In genomic region chr19:14089412-14089661, GRCh38 we compare ENCODE assay signal across 8 cellular contexts. TPM values are rescaled to one million over a fixed set of nuclear protein-coding genes. Genes with fewer than 3 reads are reported as not detected.
DNase-seq lines count a peak whose midpoint lies in the region; ATAC-seq, FAIRE-seq and TF ChIP-seq lines count a peak whose summit lies in the region.

No MANE protein-coding gene starts in this region.

- peaks cover 11% of the 10 kb centered on the region for H3K36me3 Mint-ChIP-seq in osteocyte (ENCODE audit: unreplicated experiment)

- no peak for DNase-seq in GM06990 (ENCODE audit: extremely low read depth, insufficient read length)
- DNase-seq in NCI-H69 (lab: John Stamatoyannopoulos, UW), result peak; percentile 54
- DNase-seq in H1 (ENCODE audit: low read depth in 1 of 2, low spot score in 2 of 2), result no peak
- no peak for DNase-seq in osteocyte (ENCODE audit: extremely low spot score, unreplicated experiment)
- no peak for DNase-seq in NCI-H524 treated with DMSO at 0.1 percent for 48 hours (lab: John Stamatoyannopoulos, UW)
- DNase-seq in HPDE6-E6E7 (ENCODE audit: extremely low spot score), result no peak
- DNase-seq in activated effector memory CD4-positive, alpha-beta T cell treated with Interleukin-2 at 50 U/mL for 16 hours, result no peak

- H3K27ac ChIP-seq in H1 (ENCODE audit: low read depth, low read length), result no peak overlapping the region

- H3K79me2 ChIP-seq in H1 (ENCODE audit: control insufficient read depth in 1 of 2, insufficient read depth in 2 of 2, low read length in 2 of 2), result no peaks in the 10 kb centered on the region

- no peaks in the 10 kb centered on the region for H3K27me3 Mint-ChIP-seq in osteocyte (ENCODE audit: unreplicated experiment)

- H3K56ac ChIP-seq in H1 (replicated peaks; ENCODE audit: insufficient read length, low read depth, low read length), result no peak overlapping the region

- H3K4me3 Mint-ChIP-seq in osteocyte (ENCODE audit: unreplicated experiment), result peak overlapping the region; percentile 74

- H2AFZ ChIP-seq in H1 (ENCODE audit: low read length), result no peak overlapping the region

- no peak overlapping the region for H2BK5ac ChIP-seq in H1 (ENCODE audit: low read depth, low read length)

- no peaks in the 10 kb centered on the region for H3K79me1 ChIP-seq in H1 (ENCODE audit: low read depth, low read length)

- peak; percentile 15 for TF ChIP-seq CTCF in GM06990 (IDR thresholded peaks at IDR 0.05; ENCODE audit: insufficient read depth, low read length, poor library complexity, severe bottlenecking)
- TF ChIP-seq CTCF in H1 (IDR thresholded peaks at IDR 0.05; ENCODE audit: control extremely low read depth in 1 of 3, insufficient read depth in 1 of 3, low read depth in 1 of 3, low read length in 3 of 3), result peak in 2 of 3 experiments; percentile 18 to 32; a peak in 2 of 4 replicates
- TF ChIP-seq CTCF in osteocyte (IDR thresholded peaks at IDR 0.05), result peak; percentile 40

- 11% methylated on average over 14 of the region's 16 CpGs; no CpG with 5 or more reads in 1 of the 2 experiments for WGBS in H1 (ENCODE audit: extremely low coverage in 1 of 2, insufficient coverage in 1 of 2, insufficient read length in 1 of 2, insufficient replicate concordance in 2 of 2, low coverage in 1 of 2, low lambda C conversion rate in 2 of 2, missing lambda C conversion rate in 1 of 2), 2 experiments

- H2BK20ac ChIP-seq in H1 (ENCODE audit: low read length), result no peak overlapping the region

- no peak overlapping the region for H3K18ac ChIP-seq in H1 (ENCODE audit: extremely low read depth, low read length)

- peak overlapping the region; percentile 42 for H3K27ac Mint-ChIP-seq in osteocyte (ENCODE audit: unreplicated experiment)

- peak; percentile 19 for FAIRE-seq in H1 (lab: Jason Lieb, UNC)

- no peak overlapping the region for H3K9ac ChIP-seq in H1 (replicated peaks in 1 of 4; ENCODE audit: extremely low read depth in 1 of 4, low read depth in 3 of 4, low read length in 3 of 4)

- no peak overlapping the region for H2BK120ac ChIP-seq in H1 (replicated peaks; ENCODE audit: low read depth, low read length)

- peaks cover 15% of the 10 kb centered on the region for H3K4me1 Mint-ChIP-seq in osteocyte (ENCODE audit: unreplicated experiment)

- no peaks in the 10 kb centered on the region for H3K9me3 Mint-ChIP-seq in osteocyte (ENCODE audit: unreplicated experiment)

- no peak overlapping the region for H2BK12ac ChIP-seq in H1 (ENCODE audit: low read depth, low read length)

- H4K5ac ChIP-seq in H1 (ENCODE audit: insufficient read length, low read depth, low read length), result no peak overlapping the region

- no peak overlapping the region for H3K4ac ChIP-seq in H1 (replicated peaks; ENCODE audit: insufficient read length, low read depth, low read length)

- no peak for TF ChIP-seq EP300 in H1 (IDR thresholded peaks at IDR 0.05; ENCODE audit: borderline replicate concordance in 1 of 2, low read depth in 2 of 2, low read length in 2 of 2)

- peaks cover 4 to 8% of the 10 kb centered on the region in 2 experiments for H4K20me1 ChIP-seq in H1 (replicated peaks in 1 of 2; ENCODE audit: control insufficient read depth in 1 of 2, insufficient read depth in 2 of 2, low read length in 2 of 2)

- no peak overlapping the region for H3K23ac ChIP-seq in H1 (ENCODE audit: insufficient read length)

- H2BK15ac ChIP-seq in H1 (ENCODE audit: low read length), result no peak overlapping the region

- peaks cover 11% of the 10 kb centered on the region for H3K23me2 ChIP-seq in H1 (ENCODE audit: low read depth, low read length)

- POLR2A ChIA-PET in H1 (lab: Charles Lee; ENCODE audit: partially characterized antibody), result interaction anchor here (1.0 to 1.1 kb wide), 2 partner anchors 25 to 263 kb away, joined by 3 read pairs; no protein-coding TSS in a partner anchor

- H3K36me3 ChIP-seq in GM06990 (ENCODE audit: control insufficient read depth, insufficient read depth, low read length) (peaks cover 7% of the 10 kb centered on the region), H1 (ENCODE audit: control insufficient read depth in 2 of 4, insufficient read depth in 4 of 4, low read length in 3 of 4) (peaks cover 0 to 13% (median 4%) of the 10 kb centered on the region in 4 experiments; a peak in 3 of 8 replicates)

- H3K27me3 ChIP-seq in GM06990 (replicated peaks; ENCODE audit: control insufficient read depth, insufficient read depth, low read length) (no peaks in the 10 kb centered on the region), H1 (replicated peaks in 1 of 4; ENCODE audit: control insufficient read depth in 3 of 4, extremely low read depth in 1 of 4, insufficient read depth in 3 of 4, low read length in 3 of 4) (peaks cover 0 to 6% (median 2%) of the 10 kb centered on the region in 4 experiments; a peak in 4 of 7 replicates)

- H3K9me3 ChIP-seq in H1 (ENCODE audit: insufficient read depth in 2 of 2, low read depth in 1 of 2, low read length in 1 of 2), result peaks cover 8% of the 10 kb centered on the region in 2 experiments; a peak in 3 of 4 replicates

- peak in 1 of 2 experiments; percentile 18; a peak in 1 of 4 replicates for TF ChIP-seq RAD21 in H1 (IDR thresholded peaks at IDR 0.05 in 1 of 2, conservative IDR thresholded peaks at IDR 0.05 in 1 of 2; ENCODE audit: low read depth in 2 of 2, low read length in 2 of 2)

- H3K4me1 ChIP-seq in H1 (replicated peaks in 1 of 4; ENCODE audit: control insufficient read depth in 3 of 4, insufficient read depth in 4 of 4, low read length in 3 of 4), result peaks cover 3 to 5% (median 4%) of the 10 kb centered on the region in 4 experiments

- H4K8ac ChIP-seq in H1 (ENCODE audit: extremely low read depth, insufficient read depth, low read length), result no peak overlapping the region

- no peak overlapping the region for H4K91ac ChIP-seq in H1 (replicated peaks; ENCODE audit: insufficient read length, low read length)

- CTCF ChIA-PET in H1 (lab: Charles Lee; ENCODE audit: partially characterized antibody), result interaction anchor here (1.0 to 1.1 kb wide), 3 partner anchors 15 to 292 kb away, joined by 4 read pairs; no protein-coding TSS in a partner anchor

- ATAC-seq in HG02678 (IDR thresholded peaks at IDR 0.05; ENCODE audit: unreplicated experiment), result no peak

- peak overlapping the region; percentile 65 to 74 for H3K4me2 ChIP-seq in H1 (ENCODE audit: insufficient read depth in 1 of 2, low read depth in 2 of 2, low read length in 2 of 2)

- H3K14ac ChIP-seq in H1 (ENCODE audit: insufficient read length), result no peak overlapping the region

- no peak for TF ChIP-seq POLR2A in H1 (IDR thresholded peaks at IDR 0.05; ENCODE audit: control extremely low read depth in 1 of 2, low read depth in 2 of 2, low read length in 2 of 2)

- H3K4me3 ChIP-seq in GM06990 (replicated peaks; ENCODE audit: low read depth, low read length) (peak overlapping the region; percentile 69), H1 (ENCODE audit: extremely low read depth in 1 of 4, insufficient read depth in 2 of 4, low read depth in 3 of 4, low read length in 4 of 4) (peak overlapping the region; percentile 42 to 78 (median 60))

- no peak overlapping the region for H2AK5ac ChIP-seq in H1 (ENCODE audit: low read depth, low read length)

RNA-seq across cellular contexts. Expression of gene SAMD1, which starts 1.2 kb away (rescaled TPM):
- total RNA-seq in H1 (2021; fragmentation: NEBNext Ultra II Directional; extraction: Animal tissue kit (Norgen Biotek cat#: 25700)), result 95.7 and 100 TPM in 2 replicates
- 40.0 and 52.4 TPM in 2 replicates for polyA plus RNA-seq in H1 (2011; rRNA removed)
- polyA plus RNA-seq in H1 (2011; cell fraction: cytosol; rRNA removed), result 48.4 TPM
- polyA plus RNA-seq in H1 (2011; cell fraction: nucleus; rRNA removed), result 118 TPM
- 53.3 to 76.4 TPM (median 71.1 TPM) in 4 replicates for polyA plus RNA-seq in H1 (2012, experiment 1 of 2)
- 74.0 TPM for polyA plus RNA-seq in H1 (2012, experiment 2 of 2)
- polyA plus RNA-seq in H1 (2013, experiment 1 of 2), result 83.6 TPM
- polyA plus RNA-seq in H1 (2013, experiment 2 of 2), result 81.7 TPM
- polyA minus RNA-seq in H1 (2011; rRNA and poly(A)+ RNA removed), result 7.6 and 10.5 TPM in 2 replicates
- polyA minus RNA-seq in H1 (2011; cell fraction: cytosol; rRNA and poly(A)+ RNA removed), result 26.8 TPM
- polyA minus RNA-seq in H1 (2011; cell fraction: nucleus; rRNA and poly(A)+ RNA removed), result 18.2 TPM
- 34.9 and 38.9 TPM in 2 replicates for total RNA-seq in osteocyte

RNA-seq across cellular contexts. Expression of gene C19orf67, which starts 3.8 kb away (rescaled TPM):
- total RNA-seq in H1 (2021; fragmentation: NEBNext Ultra II Directional; extraction: Animal tissue kit (Norgen Biotek cat#: 25700)), result 0.52 TPM in 1 of 2 replicates, not detected in the other
- 0.12 and 0.25 TPM in 2 replicates for polyA plus RNA-seq in H1 (2011; rRNA removed)
- polyA plus RNA-seq in H1 (2011; cell fraction: cytosol; rRNA removed), result 0.23 TPM
- 0.37 TPM for polyA plus RNA-seq in H1 (2011; cell fraction: nucleus; rRNA removed)
- polyA plus RNA-seq in H1 (2012, experiment 1 of 2), result not detected in 4 replicates
- polyA plus RNA-seq in H1 (2012, experiment 2 of 2), result 0.46 TPM
- 0.04 TPM for polyA plus RNA-seq in H1 (2013, experiment 1 of 2)
- 0.11 TPM for polyA plus RNA-seq in H1 (2013, experiment 2 of 2)
- 0.19 and 0.37 TPM in 2 replicates for polyA minus RNA-seq in H1 (2011; rRNA and poly(A)+ RNA removed)
- not detected for polyA minus RNA-seq in H1 (2011; cell fraction: cytosol; rRNA and poly(A)+ RNA removed)
- polyA minus RNA-seq in H1 (2011; cell fraction: nucleus; rRNA and poly(A)+ RNA removed), result not detected
- 0.54 TPM in 1 of 2 replicates, not detected in the other for total RNA-seq in osteocyte

RNA-seq across cellular contexts. Expression of gene MISP3, which starts 16.8 kb away (rescaled TPM):
- 0.92 and 1.4 TPM in 2 replicates for total RNA-seq in H1 (2021; fragmentation: NEBNext Ultra II Directional; extraction: Animal tissue kit (Norgen Biotek cat#: 25700))
- 0.74 and 0.96 TPM in 2 replicates for polyA plus RNA-seq in H1 (2011; rRNA removed)
- 1.3 TPM for polyA plus RNA-seq in H1 (2011; cell fraction: cytosol; rRNA removed)
- 2.1 TPM for polyA plus RNA-seq in H1 (2011; cell fraction: nucleus; rRNA removed)
- 1.2 to 2.2 TPM (median 1.6 TPM) in 4 replicates for polyA plus RNA-seq in H1 (2012, experiment 1 of 2)
- polyA plus RNA-seq in H1 (2012, experiment 2 of 2), result 0.89 TPM
- 1.3 TPM for polyA plus RNA-seq in H1 (2013, experiment 1 of 2)
- 1.2 TPM for polyA plus RNA-seq in H1 (2013, experiment 2 of 2)
- 0.10 and 0.16 TPM in 2 replicates for polyA minus RNA-seq in H1 (2011; rRNA and poly(A)+ RNA removed)
- not detected for polyA minus RNA-seq in H1 (2011; cell fraction: cytosol; rRNA and poly(A)+ RNA removed)
- 0.80 TPM for polyA minus RNA-seq in H1 (2011; cell fraction: nucleus; rRNA and poly(A)+ RNA removed)
- 1.8 and 2.1 TPM in 2 replicates for total RNA-seq in osteocyte

RNA-seq across cellular contexts. Expression of gene PALM3, which starts 27.5 kb away (rescaled TPM):
- total RNA-seq in H1 (2021; fragmentation: NEBNext Ultra II Directional; extraction: Animal tissue kit (Norgen Biotek cat#: 25700)), result 31.3 and 33.1 TPM in 2 replicates
- 5.8 and 12.1 TPM in 2 replicates for polyA plus RNA-seq in H1 (2011; rRNA removed)
- polyA plus RNA-seq in H1 (2011; cell fraction: cytosol; rRNA removed), result 21.0 TPM
- polyA plus RNA-seq in H1 (2011; cell fraction: nucleus; rRNA removed), result 11.7 TPM
- polyA plus RNA-seq in H1 (2012, experiment 1 of 2), result 26.0 to 38.6 TPM (median 32.7 TPM) in 4 replicates
- polyA plus RNA-seq in H1 (2012, experiment 2 of 2), result 10.6 TPM
- polyA plus RNA-seq in H1 (2013, experiment 1 of 2), result 18.2 TPM
- 18.3 TPM for polyA plus RNA-seq in H1 (2013, experiment 2 of 2)
- polyA minus RNA-seq in H1 (2011; rRNA and poly(A)+ RNA removed), result 3.2 and 3.3 TPM in 2 replicates
- 6.1 TPM for polyA minus RNA-seq in H1 (2011; cell fraction: cytosol; rRNA and poly(A)+ RNA removed)
- polyA minus RNA-seq in H1 (2011; cell fraction: nucleus; rRNA and poly(A)+ RNA removed), result 4.0 TPM
- 0.30 and 0.63 TPM in 2 replicates for total RNA-seq in osteocyte

RNA-seq across cellular contexts. Expression of gene PRKACA, which starts 28.2 kb away (rescaled TPM):
- 48.2 and 52.8 TPM in 2 replicates for total RNA-seq in H1 (2021; fragmentation: NEBNext Ultra II Directional; extraction: Animal tissue kit (Norgen Biotek cat#: 25700))
- polyA plus RNA-seq in H1 (2011; rRNA removed), result 14.2 and 22.4 TPM in 2 replicates
- 17.2 TPM for polyA plus RNA-seq in H1 (2011; cell fraction: cytosol; rRNA removed)
- polyA plus RNA-seq in H1 (2011; cell fraction: nucleus; rRNA removed), result 22.5 TPM
- polyA plus RNA-seq in H1 (2012, experiment 1 of 2), result 39.6 to 48.7 TPM (median 46.6 TPM) in 4 replicates
- polyA plus RNA-seq in H1 (2012, experiment 2 of 2), result 44.8 TPM
- polyA plus RNA-seq in H1 (2013, experiment 1 of 2), result 37.2 TPM
- 37.9 TPM for polyA plus RNA-seq in H1 (2013, experiment 2 of 2)
- 15.4 and 30.5 TPM in 2 replicates for polyA minus RNA-seq in H1 (2011; rRNA and poly(A)+ RNA removed)
- polyA minus RNA-seq in H1 (2011; cell fraction: cytosol; rRNA and poly(A)+ RNA removed), result 10.6 TPM
- 12.3 TPM for polyA minus RNA-seq in H1 (2011; cell fraction: nucleus; rRNA and poly(A)+ RNA removed)
- 109 and 115 TPM in 2 replicates for total RNA-seq in osteocyte
